Comparison of ENCODE assay signal across 8 cellular contexts in genomic region chr4:87073187-87073569, GRCh38.
DNase-seq lines count a peak whose midpoint lies in the region; ATAC-seq and TF ChIP-seq lines count a peak whose summit lies in the region.

No MANE protein-coding gene starts in this region.

- no peak for TF ChIP-seq CTCF in CD4-positive, alpha-beta T cell (IDR thresholded peaks at IDR 0.05)
- TF ChIP-seq CTCF in psoas muscle (IDR thresholded peaks at IDR 0.05) = no peak

- intact Hi-C loops in CD4-positive, alpha-beta T cell (cut with DNase I, micrococcal nuclease) = loop anchor here in 1 of 2 experiments (5.0 kb wide), 1 partner anchor 66 kb away; no protein-coding TSS in a partner anchor
- intact Hi-C loops in activated T-helper 2 cell treated with anti-CD3 and anti-CD28 coated beads, Interferon-gamma antibody, Interleukin-2, Interleukin-4, amounts not matched to agents 10 μg/mL and 5 μg/mL and 100 μg/mL, durations not matched to agents 14 hours and 24 hours and 36 hours (cut with micrococcal nuclease) = loop anchor here (1.0 to 2.0 kb wide), 3 partner anchors 15 to 138 kb away; partner anchors contain the start of gene AFF1
- intact Hi-C loops in psoas muscle (cut with DNase I) = no loop called here

- peaks cover 82% of the 10 kb centered on the region for H3K4me1 ChIP-seq in psoas muscle

- H3K27ac ChIP-seq in CD4-positive, alpha-beta T cell (ENCODE audit: low read depth, low read length) = peak overlapping the region; percentile 2
- peak overlapping the region; percentile 90 for H3K27ac ChIP-seq in psoas muscle

- no peaks in the 10 kb centered on the region for H3K36me3 Mint-ChIP-seq in CD4-positive, alpha-beta T cell (ENCODE audit: low read depth)
- peaks cover 12% of the 10 kb centered on the region for H3K36me3 Mint-ChIP-seq in activated T-helper 2 cell treated with anti-CD3 and anti-CD28 coated beads, Interferon-gamma antibody, Interleukin-2, Interleukin-4, amounts not matched to agents 10 μg/mL and 5 μg/mL and 100 μg/mL, durations not matched to agents 14 hours and 24 hours and 36 hours (ENCODE audit: low read depth)

- no peaks in the 10 kb centered on the region for H3K36me3 ChIP-seq in psoas muscle (ENCODE audit: insufficient read depth in 1 of 2, low read depth in 1 of 2)

- H3K9me3 ChIP-seq in CD4-positive, alpha-beta T cell (ENCODE audit: control insufficient read depth, low read length) = no peaks in the 10 kb centered on the region
- H3K9me3 ChIP-seq in psoas muscle = no peaks in the 10 kb centered on the region

- no peaks in the 10 kb centered on the region for H3K27me3 ChIP-seq in CD4-positive, alpha-beta T cell (ENCODE audit: control insufficient read depth, insufficient read depth, low read length)
- no peaks in the 10 kb centered on the region for H3K27me3 ChIP-seq in psoas muscle (ENCODE audit: insufficient read depth in 3 of 3, low read length in 2 of 3)

- DNase-seq in CD4-positive, alpha-beta T cell = no peak
- DNase-seq in activated T-helper 2 cell treated with anti-CD3 and anti-CD28 coated beads, Interferon-gamma antibody, Interleukin-2, Interleukin-4, amounts not matched to agents 10 μg/mL and 5 μg/mL and 100 μg/mL, durations not matched to agents 14 hours and 24 hours and 36 hours (ENCODE audit: low spot score) = no peak
- DNase-seq in psoas muscle (no peak), NCI-H226 (no peak), kidney tubule cell (ENCODE audit: low spot score) (no peak)
- DNase-seq in stimulated activated CD4-positive, alpha-beta T cell treated with anti-CD3 and anti-CD28 coated beads, Interleukin-4, amount 100 ng/mL, for 24 hours = no peak

- peak overlapping the region; percentile 11 for H3K27ac Mint-ChIP-seq in CD4-positive, alpha-beta T cell
- peak overlapping the region; percentile 88 for H3K27ac Mint-ChIP-seq in activated T-helper 2 cell treated with anti-CD3 and anti-CD28 coated beads, Interferon-gamma antibody, Interleukin-2, Interleukin-4, amounts not matched to agents 10 μg/mL and 5 μg/mL and 100 μg/mL, durations not matched to agents 14 hours and 24 hours and 36 hours

- no peaks in the 10 kb centered on the region for H3K9me3 Mint-ChIP-seq in CD4-positive, alpha-beta T cell
- no peaks in the 10 kb centered on the region for H3K9me3 Mint-ChIP-seq in activated T-helper 2 cell treated with anti-CD3 and anti-CD28 coated beads, Interferon-gamma antibody, Interleukin-2, Interleukin-4, amounts not matched to agents 10 μg/mL and 5 μg/mL and 100 μg/mL, durations not matched to agents 14 hours and 24 hours and 36 hours

- WGBS in psoas muscle, 3 donors = 5 to 15% (median 9%) methylated on average over 6 of the region's 6 CpGs

- H3K27me3 Mint-ChIP-seq in CD4-positive, alpha-beta T cell = no peaks in the 10 kb centered on the region
- no peaks in the 10 kb centered on the region for H3K27me3 Mint-ChIP-seq in activated T-helper 2 cell treated with anti-CD3 and anti-CD28 coated beads, Interferon-gamma antibody, Interleukin-2, Interleukin-4, amounts not matched to agents 10 μg/mL and 5 μg/mL and 100 μg/mL, durations not matched to agents 14 hours and 24 hours and 36 hours (ENCODE audit: low read depth)

- CTCF ChIA-PET in CD4-positive, alpha-beta T cell (lab: Charles Lee) = interaction anchor here (1.0 to 2.1 kb wide), 2 partner anchors 19 to 20 kb away, joined by 3 to 6 read pairs; no protein-coding TSS in a partner anchor

- POLR2A ChIA-PET in CD4-positive, alpha-beta T cell (lab: Charles Lee) = interaction anchor here (1.5 to 2.2 kb wide), 2 partner anchors 68 to 138 kb away, joined by 8 to 15 read pairs; partner anchors contain the start of gene AFF1

- no peak for ATAC-seq in CD4-positive, alpha-beta T cell (ENCODE audit: poor library complexity)
- peak; percentile 41 for ATAC-seq in GM19035 (IDR thresholded peaks at IDR 0.05; ENCODE audit: unreplicated experiment)
- peak; percentile 38 for ATAC-seq in HG03175 (IDR thresholded peaks at IDR 0.05; ENCODE audit: unreplicated experiment)
- no peak for ATAC-seq in psoas muscle

- H3K4me3 Mint-ChIP-seq in CD4-positive, alpha-beta T cell = peak overlapping the region; percentile 63
- peak overlapping the region; percentile 74 for H3K4me3 Mint-ChIP-seq in activated T-helper 2 cell treated with anti-CD3 and anti-CD28 coated beads, Interferon-gamma antibody, Interleukin-2, Interleukin-4, amounts not matched to agents 10 μg/mL and 5 μg/mL and 100 μg/mL, durations not matched to agents 14 hours and 24 hours and 36 hours (ENCODE audit: low read depth)

- H3K4me3 ChIP-seq in psoas muscle = peak overlapping the region; percentile 37

- H3K4me1 Mint-ChIP-seq in CD4-positive, alpha-beta T cell (ENCODE audit: low read depth) = peaks cover 70% of the 10 kb centered on the region
- H3K4me1 Mint-ChIP-seq in activated T-helper 2 cell treated with anti-CD3 and anti-CD28 coated beads, Interferon-gamma antibody, Interleukin-2, Interleukin-4, amounts not matched to agents 10 μg/mL and 5 μg/mL and 100 μg/mL, durations not matched to agents 14 hours and 24 hours and 36 hours (ENCODE audit: low read depth) = peaks cover 48% of the 10 kb centered on the region

Comparison
In these comparisons a context has a peak if more than half of its experiments do, and no peak if none do; other contexts are left out.
1. ATAC-seq: peak in GM19035 (single experiment) and HG03175 (single experiment); none in CD4-positive, alpha-beta T cell (single experiment) and psoas muscle (0 of 4).